In genomic region chr19:39416626-39417120, GRCh38 we compare ENCODE assay signal across 28 cellular contexts. TPM values are rescaled to one million over a fixed set of nuclear protein-coding genes. Genes with fewer than 3 reads are reported as not detected.
DNase-seq lines count a peak whose midpoint lies in the region; ATAC-seq, FAIRE-seq and TF ChIP-seq lines count a peak whose summit lies in the region.
"Had no signal": no experiment of that assay in that cellular context is flagged by ENCODE, and none has a peak within 500 bp of the region (broad histone marks: within the 10 kb centered on the region; RNA-seq: fewer than 3 reads in every experiment).

No MANE protein-coding gene starts in this region.

- FAIRE-seq in K562 (lab: Jason Lieb, UNC) = no peak
- FAIRE-seq: endothelial cell of umbilical vein, GM12878, islet of Langerhans had no signal

- H3K36me3 ChIP-seq in K562 (ENCODE audit: control insufficient read depth, insufficient read depth, low read length) (peaks cover 23% of the 10 kb centered on the region; the same call in 2 of the 3 replicates), neuronal stem cell (replicated peaks in 1 of 2; ENCODE audit: control insufficient read depth in 2 of 2, insufficient read depth in 2 of 2, low read length in 2 of 2) (peaks cover 46 to 73% of the 10 kb centered on the region in 2 donors)

- H3K4ac ChIP-seq in neuronal stem cell (ENCODE audit: low read length) = no peak overlapping the region

- H3K4me3 ChIP-seq in K562 (no peak overlapping the region), neuronal stem cell (ENCODE audit: low read length in 2 of 2) (no peak overlapping the region)
- H3K4me3 ChIP-seq: GM12878, SK-N-MC had no signal

- intact Hi-C loops in K562 (cut with micrococcal nuclease) = no loop called here

- no peaks in the 10 kb centered on the region for H3K9me1 ChIP-seq in K562 (ENCODE audit: control insufficient read depth, insufficient read depth, low read length)

- H3K27ac ChIP-seq in K562 (ENCODE audit: extremely low read depth, low read depth, low read length) (no peak overlapping the region), neuronal stem cell (replicated peaks; ENCODE audit: low read length) (no peak overlapping the region)
- H3K27ac ChIP-seq: SK-N-MC had no signal

- H4K91ac ChIP-seq in neuronal stem cell (ENCODE audit: low read depth, low read length, poor library complexity) = no peak overlapping the region

- no peak overlapping the region for H3K23ac ChIP-seq in neuronal stem cell (ENCODE audit: low read depth, low read length, poor library complexity)

- CTCF ChIA-PET in K562 (lab: Yijun Ruan, JAX; ENCODE audit: low intra/inter-chr PET ratio) = no interaction called here

- peak overlapping the region; percentile 38 for H3K14ac ChIP-seq in neuronal stem cell (ENCODE audit: low read length)

- no peak overlapping the region for H2BK5ac ChIP-seq in neuronal stem cell (ENCODE audit: low read length)

- peak overlapping the region; percentile 88 for H2AK5ac ChIP-seq in neuronal stem cell (ENCODE audit: low read depth, low read length)

- TF ChIP-seq RAD21 in K562 (CRISPR knock-in tag; conservative IDR thresholded peaks at IDR 0.05 in 1 of 2, IDR thresholded peaks at IDR 0.05 in 1 of 2) = no peak

- no peaks in the 10 kb centered on the region for H4K20me1 ChIP-seq in K562 (replicated peaks; ENCODE audit: control insufficient read depth, insufficient read depth, low read length)

- H3K9me3 ChIP-seq in K562 (replicated peaks; ENCODE audit: control insufficient read depth, insufficient read depth, low read depth, low read length) = no peaks in the 10 kb centered on the region
- no peaks in the 10 kb centered on the region for H3K9me3 ChIP-seq in neuronal stem cell (replicated peaks in 1 of 2; ENCODE audit: control insufficient read depth in 2 of 2, insufficient read depth in 1 of 2, low read depth in 1 of 2, low read length in 2 of 2)
- H3K9me3 ChIP-seq: upper lobe of left lung had no signal

- H3K9ac ChIP-seq in K562 (ENCODE audit: insufficient read depth in 1 of 2, low read depth in 2 of 2, low read length in 2 of 2) = peak overlapping the region in 1 of 2 experiments; percentile 18; a peak in 1 of 4 replicates
- no peak overlapping the region for H3K9ac ChIP-seq in neuronal stem cell (ENCODE audit: low read depth, low read length, poor library complexity)

- 92% methylated on average over 9 of the region's 13 CpGs for WGBS in K562 (ENCODE audit: insufficient coverage, low coverage, missing lambda C conversion rate)
- WGBS in neuronal stem cell (ENCODE audit: extremely low coverage in 2 of 2, insufficient read length in 2 of 2, insufficient replicate concordance in 1 of 2), 2 donors = no CpG with 5 or more reads among the region's 13 CpGs

- no peak for TF ChIP-seq EP300 in K562 (IDR thresholded peaks at IDR 0.05; ENCODE audit: low read length)

- H3K27me3 ChIP-seq in K562 (ENCODE audit: control insufficient read depth in 2 of 2, insufficient read depth in 2 of 2, low read length in 2 of 2) (no peaks in the 10 kb centered on the region), neuronal stem cell (ENCODE audit: control insufficient read depth in 3 of 3, insufficient read depth in 3 of 3, low read depth in 1 of 3, low read length in 3 of 3) (no peaks in the 10 kb centered on the region)
- H3K27me3 ChIP-seq: upper lobe of left lung had no signal

- no TSS peak for BruUV-seq in K562 (replicated peaks; lab: Mats Ljungman, UMichigan)

- peaks cover 9 to 45% of the 10 kb centered on the region in 2 experiments; a peak in 4 of 5 replicates for H3K4me1 ChIP-seq in K562 (replicated peaks in 1 of 2; ENCODE audit: control insufficient read depth in 2 of 2, insufficient read depth in 2 of 2, low read length in 2 of 2)
- peaks cover 10 to 24% of the 10 kb centered on the region in 2 donors for H3K4me1 ChIP-seq in neuronal stem cell (ENCODE audit: control insufficient read depth in 2 of 2, insufficient read depth in 1 of 2, low read depth in 1 of 2, low read length in 2 of 2)

- DNase-seq in NCI-H82 (lab: John Stamatoyannopoulos, UW) (peak; percentile 40), NCI-H82 treated with DMSO at 0.1 percent for 48 hours (lab: John Stamatoyannopoulos, UW; ENCODE audit: unreplicated experiment) (no peak), GM13976 (ENCODE audit: low spot score) (peak; percentile 17), K562 (ENCODE audit: extremely low read depth in 1 of 4, low spot score in 3 of 4) (no peak), neuronal stem cell (ENCODE audit: low spot score) (no peak), SIG-M5 treated with dmso at 0.1 percent for 504 hours (lab: John Stamatoyannopoulos, UW; ENCODE audit: unreplicated experiment) (no peak), NOMO-1 treated with DMSO at 0.1 percent for 48 hours (lab: John Stamatoyannopoulos, UW; ENCODE audit: unreplicated experiment) (no peak)
- DNase-seq: activated CD4-positive, CD25-positive, alpha-beta regulatory T cell treated with anti-CD3 and anti-CD28 coated beads, Interleukin-2, amount 50 U/mL, for 72 hours; activated CD8-positive, alpha-beta T cell treated with anti-CD3 and anti-CD28 coated beads, Interleukin-2, amount 10 ng/mL, durations not matched to agents 7 days and 5 days; C1 segment of cervical spinal cord; Calu3; cerebellar nuclear complex; Karpas-422; left ventricle myocardium superior; naive thymus-derived CD8-positive, alpha-beta T cell; NCI-H1694; NCI-H2171; NCI-H526; retina; stimulated activated CD4-positive, alpha-beta T cell treated with anti-CD3 and anti-CD28 coated beads, Interleukin-4, amount 100 ng/mL, for 24 hours had no signal

- peaks cover 18% of the 10 kb centered on the region for H3K79me1 ChIP-seq in neuronal stem cell (ENCODE audit: low read depth, low read length)

- no peak overlapping the region for H2AFZ ChIP-seq in K562 (ENCODE audit: low read depth, low read length)
- H2AFZ ChIP-seq in neuronal stem cell (ENCODE audit: low read length) = no peak overlapping the region
- H2AFZ ChIP-seq: GM23338 had no signal

- in situ Hi-C loops in GM13976 (cut with MboI; ENCODE audit: low sequenced_read_pairs, unreplicated experiment) = no loop called here
- in situ Hi-C loops in K562 (cut with MboI) = no loop called here

- no peak for TF ChIP-seq POLR2A in K562 (conservative IDR thresholded peaks at IDR 0.05)

- H3K4me2 ChIP-seq in K562 (ENCODE audit: insufficient read depth, low read length) (no peak overlapping the region), neuronal stem cell (ENCODE audit: insufficient read depth, low read length, poor library complexity, severe bottlenecking) (no peak overlapping the region)
- H3K4me2 ChIP-seq: GM23338 had no signal

- POLR2A ChIA-PET in K562 (lab: Yijun Ruan, JAX) = interaction anchor here (0.7 to 2.5 kb wide), 3 partner anchors 17 to 26 kb away, joined by 4 to 8 read pairs (median 7); partner anchors contain the start of genes PAF1 and RPS16

- H3K79me2 ChIP-seq in K562 (ENCODE audit: control insufficient read depth, insufficient read depth, low read length) = peaks cover 20% of the 10 kb centered on the region

- H2BK120ac ChIP-seq in neuronal stem cell (ENCODE audit: low read depth, low read length) = no peak overlapping the region

- H4K8ac ChIP-seq in neuronal stem cell (ENCODE audit: low read depth, low read length) = no peak overlapping the region

- peak overlapping the region; percentile 11 for H3K18ac ChIP-seq in neuronal stem cell (ENCODE audit: low read length)

- TF ChIP-seq CTCF in GM13976 (IDR thresholded peaks at IDR 0.05; ENCODE audit: borderline replicate concordance, control extremely low read depth, extremely low read depth, insufficient read depth, missing control alignments) (no peak), K562 (IDR thresholded peaks at IDR 0.05 in 2 of 3, conservative IDR thresholded peaks at IDR 0.05 in 1 of 3; ENCODE audit: insufficient read depth in 2 of 3, low read depth in 1 of 3, low read length in 3 of 3) (no peak)

- H2BK12ac ChIP-seq in neuronal stem cell (ENCODE audit: low read length) = no peak overlapping the region

- no peak overlapping the region for H2BK15ac ChIP-seq in neuronal stem cell (ENCODE audit: low read length)

- no peak for ATAC-seq in K562
- ATAC-seq in HG02610 (IDR thresholded peaks at IDR 0.05; ENCODE audit: unreplicated experiment) = no peak
- ATAC-seq: activated CD8-positive, alpha-beta T cell treated with anti-CD3 and anti-CD28 coated beads, Interleukin-2, amount 10 ng/mL, durations not matched to agents 7 days and 5 days; GM12878; GM23338; left ventricle myocardium superior; naive thymus-derived CD8-positive, alpha-beta T cell; stimulated activated effector memory CD8-positive, alpha-beta T cell treated with anti-CD3 and anti-CD28 coated beads, Interleukin-12 subunit alpha, Interleukin-12 subunit beta, amount 100 ng/mL, for 72 hours had no signal

RNA-seq across cellular contexts. Expression of gene PLEKHG2, which starts 4.2 kb away (rescaled TPM):
- 36.8 and 97.0 TPM in 2 replicates for total RNA-seq in K562 (2011; cell fraction: chromatin; rRNA removed; ENCODE audit: low replicate concordance)
- 44.7 and 54.0 TPM in 2 replicates for total RNA-seq in K562 (2011; cell fraction: nucleolus; rRNA removed)
- 35.4 and 61.8 TPM in 2 replicates for total RNA-seq in K562 (2011; cell fraction: nucleoplasm; rRNA removed)
- 9.8 and 17.1 TPM in 2 replicates for total RNA-seq in K562 (2014; rRNA removed)
- 5.9 and 6.8 TPM in 2 replicates for total RNA-seq in K562 (2014; rRNA removed; fragmentation: Illumina TruSeq; extraction: Trizol)
- total RNA-seq in K562 (2015; rRNA removed; fragmentation: Illumina TruSeq; extraction: Trizol) = 8.1 and 11.4 TPM in 2 replicates
- total RNA-seq in K562 (2021) = 41.1 and 45.7 TPM in 2 replicates
- polyA plus RNA-seq in K562 (2011; rRNA removed) = 5.4 and 8.5 TPM in 2 replicates
- polyA plus RNA-seq in K562 (2011; cell fraction: cytosol; rRNA removed) = 4.2 and 6.3 TPM in 2 replicates
- 32.9 and 103 TPM in 2 replicates for polyA plus RNA-seq in K562 (2011; cell fraction: nucleus; rRNA removed)
- 22.1 and 34.0 TPM in 2 replicates for polyA plus RNA-seq in K562 (2012)
- 18.6 and 27.7 TPM in 2 replicates for polyA plus RNA-seq in K562 (2014; fragmentation: Illumina TruSeq; extraction: Trizol)
- polyA plus RNA-seq in K562 (2014; fragmentation: Nextera tagmentation; extraction: Ambion mirVana) = 1 to 10 TPM in 1 of 2 experiments, under 1 TPM in 1; 0.98 to 3.0 TPM
- polyA plus RNA-seq in K562 (2014; rRNA removed) = 14.9 and 18.0 TPM in 2 replicates
- 2.7 TPM in 2 replicates for polyA minus RNA-seq in K562 (2011; rRNA and poly(A)+ RNA removed)
- 15.3 and 25.7 TPM in 2 replicates for polyA minus RNA-seq in K562 (2011; cell fraction: cytosol; rRNA and poly(A)+ RNA removed)
- 14.0 and 19.9 TPM in 2 replicates for polyA minus RNA-seq in K562 (2011; cell fraction: nucleus; rRNA and poly(A)+ RNA removed)
- polyA plus RNA-seq in neuronal stem cell (2013, experiment 1 of 2) = 33.5 TPM
- 33.9 TPM for polyA plus RNA-seq in neuronal stem cell (2013, experiment 2 of 2)

RNA-seq across cellular contexts. Expression of gene ZFP36, which starts 10.0 kb away (rescaled TPM):
- total RNA-seq in K562 (2011; cell fraction: chromatin; rRNA removed; ENCODE audit: low replicate concordance) = 9.5 and 19.1 TPM in 2 replicates
- 17.8 and 18.8 TPM in 2 replicates for total RNA-seq in K562 (2011; cell fraction: nucleolus; rRNA removed)
- 15.0 and 15.3 TPM in 2 replicates for total RNA-seq in K562 (2011; cell fraction: nucleoplasm; rRNA removed)
- 3.5 and 7.1 TPM in 2 replicates for total RNA-seq in K562 (2014; rRNA removed)
- total RNA-seq in K562 (2014; rRNA removed; fragmentation: Illumina TruSeq; extraction: Trizol) = 1.8 and 2.8 TPM in 2 replicates
- 3.7 and 3.8 TPM in 2 replicates for total RNA-seq in K562 (2015; rRNA removed; fragmentation: Illumina TruSeq; extraction: Trizol)
- total RNA-seq in K562 (2021) = 17.1 and 20.1 TPM in 2 replicates
- polyA plus RNA-seq in K562 (2011; rRNA removed) = 1.0 and 2.0 TPM in 2 replicates
- polyA plus RNA-seq in K562 (2011; cell fraction: cytosol; rRNA removed) = 1.8 and 3.0 TPM in 2 replicates
- 12.7 and 20.7 TPM in 2 replicates for polyA plus RNA-seq in K562 (2011; cell fraction: nucleus; rRNA removed)
- polyA plus RNA-seq in K562 (2012) = 14.4 and 28.7 TPM in 2 replicates
- 12.5 and 13.4 TPM in 2 replicates for polyA plus RNA-seq in K562 (2014; fragmentation: Illumina TruSeq; extraction: Trizol)
- polyA plus RNA-seq in K562 (2014; fragmentation: Nextera tagmentation; extraction: Ambion mirVana) = 1 to 10 TPM; 1.3 to 1.5 TPM
- 9.2 and 9.5 TPM in 2 replicates for polyA plus RNA-seq in K562 (2014; rRNA removed)
- 0.63 and 0.66 TPM in 2 replicates for polyA minus RNA-seq in K562 (2011; rRNA and poly(A)+ RNA removed)
- 6.1 and 7.0 TPM in 2 replicates for polyA minus RNA-seq in K562 (2011; cell fraction: cytosol; rRNA and poly(A)+ RNA removed)
- polyA minus RNA-seq in K562 (2011; cell fraction: nucleus; rRNA and poly(A)+ RNA removed) = 11.0 and 12.8 TPM in 2 replicates
- polyA plus RNA-seq in neuronal stem cell (2013, experiment 1 of 2) = 6.0 TPM
- polyA plus RNA-seq in neuronal stem cell (2013, experiment 2 of 2) = 6.1 TPM

RNA-seq across cellular contexts. Expression of gene RPS16, which starts 19.1 kb away (rescaled TPM):
- total RNA-seq in K562 (2011; cell fraction: chromatin; rRNA removed; ENCODE audit: low replicate concordance) = 222 and 453 TPM in 2 replicates
- 784 and 1,002 TPM in 2 replicates for total RNA-seq in K562 (2011; cell fraction: nucleolus; rRNA removed)
- 878 and 1,583 TPM in 2 replicates for total RNA-seq in K562 (2011; cell fraction: nucleoplasm; rRNA removed)
- total RNA-seq in K562 (2014; rRNA removed) (2,011 and 2,125 TPM in 2 replicates), K562 (2014; rRNA removed; fragmentation: Illumina TruSeq; extraction: Trizol) (82.6 and 146 TPM in 2 replicates), K562 (2015; rRNA removed; fragmentation: Illumina TruSeq; extraction: Trizol) (114 and 137 TPM in 2 replicates), K562 (2021) (3,072 and 3,267 TPM in 2 replicates)
- polyA plus RNA-seq in K562 (2011; rRNA removed) (1,618 and 2,255 TPM in 2 replicates), K562 (2014; fragmentation: Illumina TruSeq; extraction: Trizol) (2,204 and 2,973 TPM in 2 replicates), K562 (2014; fragmentation: Nextera tagmentation; extraction: Ambion mirVana) (1,000 to 10,000 TPM; 2,545 to 3,175 TPM), K562 (2014; rRNA removed) (3,400 and 3,671 TPM in 2 replicates)
- 6,767 and 7,935 TPM in 2 replicates for polyA plus RNA-seq in K562 (2011; cell fraction: cytosol; rRNA removed)
- 1,399 and 1,697 TPM in 2 replicates for polyA plus RNA-seq in K562 (2011; cell fraction: nucleus; rRNA removed)
- 3,974 and 4,107 TPM in 2 replicates for polyA plus RNA-seq in K562 (2012)
- polyA minus RNA-seq in K562 (2011; rRNA and poly(A)+ RNA removed) = 1,356 and 1,489 TPM in 2 replicates
- polyA minus RNA-seq in K562 (2011; cell fraction: cytosol; rRNA and poly(A)+ RNA removed) = 1,901 and 2,445 TPM in 2 replicates
- 274 and 520 TPM in 2 replicates for polyA minus RNA-seq in K562 (2011; cell fraction: nucleus; rRNA and poly(A)+ RNA removed)
- polyA plus RNA-seq in neuronal stem cell (2013, experiment 1 of 2) = 4,379 TPM
- 4,439 TPM for polyA plus RNA-seq in neuronal stem cell (2013, experiment 2 of 2)

RNA-seq across cellular contexts. Expression of gene MED29, which starts 25.5 kb away (rescaled TPM):
- 7.8 and 14.7 TPM in 2 replicates for total RNA-seq in K562 (2011; cell fraction: chromatin; rRNA removed; ENCODE audit: low replicate concordance)
- 12.0 and 12.7 TPM in 2 replicates for total RNA-seq in K562 (2011; cell fraction: nucleolus; rRNA removed)
- total RNA-seq in K562 (2011; cell fraction: nucleoplasm; rRNA removed) = 13.0 and 17.4 TPM in 2 replicates
- total RNA-seq in K562 (2014; rRNA removed) (16.0 and 22.6 TPM in 2 replicates), K562 (2014; rRNA removed; fragmentation: Illumina TruSeq; extraction: Trizol) (7.0 and 7.2 TPM in 2 replicates), K562 (2015; rRNA removed; fragmentation: Illumina TruSeq; extraction: Trizol) (11.2 and 11.7 TPM in 2 replicates), K562 (2021) (17.3 and 18.0 TPM in 2 replicates)
- polyA plus RNA-seq in K562 (2011; rRNA removed) (11.7 and 12.4 TPM in 2 replicates), K562 (2014; fragmentation: Illumina TruSeq; extraction: Trizol) (18.0 and 19.2 TPM in 2 replicates), K562 (2014; fragmentation: Nextera tagmentation; extraction: Ambion mirVana) (1 to 10 TPM; 1.8 to 2.8 TPM), K562 (2014; rRNA removed) (15.1 and 22.5 TPM in 2 replicates)
- 18.4 and 30.0 TPM in 2 replicates for polyA plus RNA-seq in K562 (2011; cell fraction: cytosol; rRNA removed)
- polyA plus RNA-seq in K562 (2011; cell fraction: nucleus; rRNA removed) = 5.3 and 8.7 TPM in 2 replicates
- polyA plus RNA-seq in K562 (2012) = 14.0 and 19.0 TPM in 2 replicates
- 6.4 and 10.6 TPM in 2 replicates for polyA minus RNA-seq in K562 (2011; rRNA and poly(A)+ RNA removed)
- 5.9 and 9.0 TPM in 2 replicates for polyA minus RNA-seq in K562 (2011; cell fraction: cytosol; rRNA and poly(A)+ RNA removed)
- 15.9 and 16.3 TPM in 2 replicates for polyA minus RNA-seq in K562 (2011; cell fraction: nucleus; rRNA and poly(A)+ RNA removed)
- 34.2 TPM for polyA plus RNA-seq in neuronal stem cell (2013, experiment 1 of 2)
- polyA plus RNA-seq in neuronal stem cell (2013, experiment 2 of 2) = 32.9 TPM

RNA-seq across cellular contexts. Expression of gene PAF1, which starts 25.8 kb away (rescaled TPM):
- 59.0 and 87.9 TPM in 2 replicates for total RNA-seq in K562 (2011; cell fraction: chromatin; rRNA removed; ENCODE audit: low replicate concordance)
- total RNA-seq in K562 (2011; cell fraction: nucleolus; rRNA removed) = 51.6 and 65.2 TPM in 2 replicates
- 40.5 and 40.8 TPM in 2 replicates for total RNA-seq in K562 (2011; cell fraction: nucleoplasm; rRNA removed)
- total RNA-seq in K562 (2014; rRNA removed) (41.2 and 50.5 TPM in 2 replicates), K562 (2014; rRNA removed; fragmentation: Illumina TruSeq; extraction: Trizol) (22.6 and 23.2 TPM in 2 replicates), K562 (2015; rRNA removed; fragmentation: Illumina TruSeq; extraction: Trizol) (37.0 and 39.8 TPM in 2 replicates), K562 (2021) (30.7 and 33.8 TPM in 2 replicates)
- polyA plus RNA-seq in K562 (2011; rRNA removed) (30.1 and 31.6 TPM in 2 replicates), K562 (2014; fragmentation: Illumina TruSeq; extraction: Trizol) (41.1 and 45.0 TPM in 2 replicates), K562 (2014; fragmentation: Nextera tagmentation; extraction: Ambion mirVana) (1 to 10 TPM; 1.5 to 1.7 TPM), K562 (2014; rRNA removed) (32.4 and 43.5 TPM in 2 replicates)
- polyA plus RNA-seq in K562 (2011; cell fraction: cytosol; rRNA removed) = 31.4 and 56.3 TPM in 2 replicates
- polyA plus RNA-seq in K562 (2011; cell fraction: nucleus; rRNA removed) = 65.9 and 73.6 TPM in 2 replicates
- polyA plus RNA-seq in K562 (2012) = 37.5 and 43.8 TPM in 2 replicates
- polyA minus RNA-seq in K562 (2011; rRNA and poly(A)+ RNA removed) = 38.6 and 43.3 TPM in 2 replicates
- polyA minus RNA-seq in K562 (2011; cell fraction: cytosol; rRNA and poly(A)+ RNA removed) = 21.1 and 21.3 TPM in 2 replicates
- 33.7 and 58.5 TPM in 2 replicates for polyA minus RNA-seq in K562 (2011; cell fraction: nucleus; rRNA and poly(A)+ RNA removed)
- polyA plus RNA-seq in neuronal stem cell (2013, experiment 1 of 2) = 29.8 TPM
- 30.0 TPM for polyA plus RNA-seq in neuronal stem cell (2013, experiment 2 of 2)

Comparison
In these comparisons a context has a peak if more than half of its experiments do, and no peak if none do; other contexts are left out.
1. DNase-seq: peak in NCI-H82 (single experiment) and GM13976 (single experiment); none in NCI-H82 treated with DMSO at 0.1 percent for 48 hours (single experiment), K562 (0 of 4), neuronal stem cell (single experiment), SIG-M5 treated with dmso at 0.1 percent for 504 hours (single experiment) and NOMO-1 treated with DMSO at 0.1 percent for 48 hours (single experiment).